In the genomic region with DNA sequence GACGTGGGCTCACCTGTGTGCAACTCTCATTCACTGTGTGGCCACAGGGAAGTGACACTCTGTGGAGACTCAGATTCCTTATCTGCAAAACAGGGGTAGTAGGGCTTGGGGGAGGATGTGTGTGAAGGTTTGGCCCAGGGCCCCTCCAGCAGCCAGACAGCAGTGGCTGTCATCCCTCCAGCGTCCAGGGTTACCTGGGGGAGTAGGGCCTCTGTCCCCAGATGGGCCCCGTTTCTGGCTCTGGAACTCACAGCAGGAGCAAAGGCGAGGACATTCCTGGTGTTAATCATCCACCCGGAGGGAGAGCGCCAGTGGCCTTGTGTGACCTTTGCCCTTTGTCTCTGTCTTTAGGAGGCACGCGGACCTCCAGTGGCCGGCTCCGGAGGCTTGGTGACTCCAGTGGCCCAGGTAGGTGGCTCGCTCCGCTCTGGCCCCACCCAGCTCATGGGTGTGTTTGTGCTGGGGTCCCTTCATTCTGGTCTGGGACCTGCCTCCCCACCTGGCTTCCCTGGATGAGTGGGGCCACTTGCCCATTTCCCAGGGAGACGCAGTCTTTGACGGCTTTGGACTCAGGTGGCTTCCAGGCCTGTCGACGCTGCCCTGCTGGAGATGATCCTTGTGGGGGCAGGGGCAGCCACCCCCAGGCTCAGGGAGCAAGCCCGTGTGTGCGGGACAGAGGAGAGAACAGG, we compare ENCODE assay signal across 1 cellular context.
A peak's percentile ranks its signal among the peaks of the same experiment; 100 is the strongest.
TF ChIP-seq lines count a peak whose summit lies in the region.

No MANE protein-coding gene starts in this region.

TF ChIP-seq in A549, 52 proteins besides CTCF, POLR2A, EP300 and RAD21:
- TF ChIP-seq PHF8 (IDR thresholded peaks at IDR 0.05; ENCODE audit: borderline replicate concordance, low read depth) (no peak), FOSL2 (IDR thresholded peaks at IDR 0.05) (no peak), FOSL2 (CRISPR knock-in tag; IDR thresholded peaks at IDR 0.05) (peak; percentile 10; the same call in 1 of the 2 replicates), ZSCAN20 (CRISPR knock-in tag; IDR thresholded peaks at IDR 0.05) (no peak), CBX8 (IDR thresholded peaks at IDR 0.05) (no peak), RARB (CRISPR knock-in tag; IDR thresholded peaks at IDR 0.05) (no peak), NFE2L2 (conservative IDR thresholded peaks at IDR 0.05; ENCODE audit: low read length) (no peak), ATOH8 (CRISPR knock-in tag; IDR thresholded peaks at IDR 0.05; ENCODE audit: low read depth) (no peak), GATA3 (IDR thresholded peaks at IDR 0.05; ENCODE audit: borderline replicate concordance) (0 out of 2 replicates have a peak, but pooled peaks have one; percentile 47), FOXS1 (CRISPR knock-in tag; IDR thresholded peaks at IDR 0.05) (no peak), HES2 (IDR thresholded peaks at IDR 0.05) (no peak), HDAC2 (IDR thresholded peaks at IDR 0.05) (no peak), ZFP36 (IDR thresholded peaks at IDR 0.05; ENCODE audit: borderline replicate concordance, partially characterized antibody) (no peak), KDM1A (IDR thresholded peaks at IDR 0.05; ENCODE audit: low read depth) (no peak), JUN (IDR thresholded peaks at IDR 0.05) (no peak; a peak in 1 of 5 replicates), RNF2 (IDR thresholded peaks at IDR 0.05; ENCODE audit: borderline replicate concordance, low read depth) (no peak), RCOR1 (IDR thresholded peaks at IDR 0.05; ENCODE audit: low read depth, low read length) (no peak), NPAS2 (CRISPR knock-in tag; IDR thresholded peaks at IDR 0.05; ENCODE audit: borderline replicate concordance) (no peak), POLR2AphosphoS2 (conservative IDR thresholded peaks at IDR 0.05; ENCODE audit: low read length) (no peak), HOXB13 (CRISPR knock-in tag; IDR thresholded peaks at IDR 0.05; ENCODE audit: low read depth) (no peak), CHD4 (IDR thresholded peaks at IDR 0.05; ENCODE audit: borderline replicate concordance) (no peak), HOXA7 (CRISPR knock-in tag; IDR thresholded peaks at IDR 0.05) (no peak), CEBPB (IDR thresholded peaks at IDR 0.05) (no peak)
- TF ChIP-seq, protein P1, sequence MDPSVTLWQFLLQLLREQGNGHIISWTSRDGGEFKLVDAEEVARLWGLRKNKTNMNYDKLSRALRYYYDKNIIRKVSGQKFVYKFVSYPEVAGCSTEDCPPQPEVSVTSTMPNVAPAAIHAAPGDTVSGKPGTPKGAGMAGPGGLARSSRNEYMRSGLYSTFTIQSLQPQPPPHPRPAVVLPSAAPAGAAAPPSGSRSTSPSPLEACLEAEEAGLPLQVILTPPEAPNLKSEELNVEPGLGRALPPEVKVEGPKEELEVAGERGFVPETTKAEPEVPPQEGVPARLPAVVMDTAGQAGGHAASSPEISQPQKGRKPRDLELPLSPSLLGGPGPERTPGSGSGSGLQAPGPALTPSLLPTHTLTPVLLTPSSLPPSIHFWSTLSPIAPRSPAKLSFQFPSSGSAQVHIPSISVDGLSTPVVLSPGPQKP (IDR thresholded peaks at IDR 0.05; ENCODE audit: low read depth, low read length) = no peak
- TF ChIP-seq, protein P2, sequence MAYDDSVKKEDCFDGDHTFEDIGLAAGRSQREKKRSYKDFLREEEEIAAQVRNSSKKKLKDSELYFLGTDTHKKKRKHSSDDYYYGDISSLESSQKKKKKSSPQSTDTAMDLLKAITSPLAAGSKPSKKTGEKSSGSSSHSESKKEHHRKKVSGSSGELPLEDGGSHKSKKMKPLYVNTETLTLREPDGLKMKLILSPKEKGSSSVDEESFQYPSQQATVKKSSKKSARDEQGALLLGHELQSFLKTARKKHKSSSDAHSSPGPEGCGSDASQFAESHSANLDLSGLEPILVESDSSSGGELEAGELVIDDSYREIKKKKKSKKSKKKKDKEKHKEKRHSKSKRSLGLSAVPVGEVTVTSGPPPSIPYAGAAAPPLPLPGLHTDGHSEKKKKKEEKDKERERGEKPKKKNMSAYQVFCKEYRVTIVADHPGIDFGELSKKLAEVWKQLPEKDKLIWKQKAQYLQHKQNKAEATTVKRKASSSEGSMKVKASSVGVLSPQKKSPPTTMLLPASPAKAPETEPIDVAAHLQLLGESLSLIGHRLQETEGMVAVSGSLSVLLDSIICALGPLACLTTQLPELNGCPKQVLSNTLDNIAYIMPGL (CRISPR knock-in tag; IDR thresholded peaks at IDR 0.05; ENCODE audit: borderline replicate concordance) = no peak
- TF ChIP-seq, protein P3, sequence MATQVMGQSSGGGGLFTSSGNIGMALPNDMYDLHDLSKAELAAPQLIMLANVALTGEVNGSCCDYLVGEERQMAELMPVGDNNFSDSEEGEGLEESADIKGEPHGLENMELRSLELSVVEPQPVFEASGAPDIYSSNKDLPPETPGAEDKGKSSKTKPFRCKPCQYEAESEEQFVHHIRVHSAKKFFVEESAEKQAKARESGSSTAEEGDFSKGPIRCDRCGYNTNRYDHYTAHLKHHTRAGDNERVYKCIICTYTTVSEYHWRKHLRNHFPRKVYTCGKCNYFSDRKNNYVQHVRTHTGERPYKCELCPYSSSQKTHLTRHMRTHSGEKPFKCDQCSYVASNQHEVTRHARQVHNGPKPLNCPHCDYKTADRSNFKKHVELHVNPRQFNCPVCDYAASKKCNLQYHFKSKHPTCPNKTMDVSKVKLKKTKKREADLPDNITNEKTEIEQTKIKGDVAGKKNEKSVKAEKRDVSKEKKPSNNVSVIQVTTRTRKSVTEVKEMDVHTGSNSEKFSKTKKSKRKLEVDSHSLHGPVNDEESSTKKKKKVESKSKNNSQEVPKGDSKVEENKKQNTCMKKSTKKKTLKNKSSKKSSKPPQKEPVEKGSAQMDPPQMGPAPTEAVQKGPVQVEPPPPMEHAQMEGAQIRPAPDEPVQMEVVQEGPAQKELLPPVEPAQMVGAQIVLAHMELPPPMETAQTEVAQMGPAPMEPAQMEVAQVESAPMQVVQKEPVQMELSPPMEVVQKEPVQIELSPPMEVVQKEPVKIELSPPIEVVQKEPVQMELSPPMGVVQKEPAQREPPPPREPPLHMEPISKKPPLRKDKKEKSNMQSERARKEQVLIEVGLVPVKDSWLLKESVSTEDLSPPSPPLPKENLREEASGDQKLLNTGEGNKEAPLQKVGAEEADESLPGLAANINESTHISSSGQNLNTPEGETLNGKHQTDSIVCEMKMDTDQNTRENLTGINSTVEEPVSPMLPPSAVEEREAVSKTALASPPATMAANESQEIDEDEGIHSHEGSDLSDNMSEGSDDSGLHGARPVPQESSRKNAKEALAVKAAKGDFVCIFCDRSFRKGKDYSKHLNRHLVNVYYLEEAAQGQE (IDR thresholded peaks at IDR 0.05) = no peak
- TF ChIP-seq, protein P4, sequence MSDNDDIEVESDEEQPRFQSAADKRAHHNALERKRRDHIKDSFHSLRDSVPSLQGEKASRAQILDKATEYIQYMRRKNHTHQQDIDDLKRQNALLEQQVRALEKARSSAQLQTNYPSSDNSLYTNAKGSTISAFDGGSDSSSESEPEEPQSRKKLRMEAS (IDR thresholded peaks at IDR 0.05) = peak; percentile 61
- TF ChIP-seq, protein P5, sequence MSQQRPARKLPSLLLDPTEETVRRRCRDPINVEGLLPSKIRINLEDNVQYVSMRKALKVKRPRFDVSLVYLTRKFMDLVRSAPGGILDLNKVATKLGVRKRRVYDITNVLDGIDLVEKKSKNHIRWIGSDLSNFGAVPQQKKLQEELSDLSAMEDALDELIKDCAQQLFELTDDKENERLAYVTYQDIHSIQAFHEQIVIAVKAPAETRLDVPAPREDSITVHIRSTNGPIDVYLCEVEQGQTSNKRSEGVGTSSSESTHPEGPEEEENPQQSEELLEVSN (IDR thresholded peaks at IDR 0.05; ENCODE audit: borderline replicate concordance, low read depth) = peak; percentile 47; the same call in 1 of the 2 replicates
